In genomic region chr1:64038965-64039926, GRCh38 we compare ENCODE assay signal across 8 cellular contexts.
DNase-seq lines count a peak whose midpoint lies in the region; ATAC-seq, FAIRE-seq and TF ChIP-seq lines count a peak whose summit lies in the region.

No MANE protein-coding gene starts in this region.

- peaks cover 37% of the 10 kb centered on the region for H3K4me1 ChIP-seq in A549
- H3K4me1 ChIP-seq in HUES48 (ENCODE audit: control insufficient read depth, insufficient read depth, low read length): peaks cover 38% of the 10 kb centered on the region
- H3K4me1 ChIP-seq in left lung: peaks cover 0 to 8% of the 10 kb centered on the region in 2 donors

- no peaks in the 10 kb centered on the region for H3K4me1 Mint-ChIP-seq in natural killer cell treated with Interleukin-12 subunit alpha and Interleukin-12 subunit beta and Interleukin-15 and Interleukin-18, amount 100 ng/mL, for 72 hours (ENCODE audit: low read depth in 2 of 2)

- DNase-seq in A549 (ENCODE audit: low read depth in 1 of 2, low spot score in 1 of 2): peak; percentile 38 to 67
- DNase-seq in cardiac fibroblast (ENCODE audit: low read depth in 2 of 2): peak; percentile 95 to 100
- DNase-seq in left lung: no peak
- no peak for DNase-seq in activated T-cell treated with anti-CD3 and anti-CD28 coated beads, Interleukin-2, amount 50 U/mL, for 48 hours
- DNase-seq in cortex of kidney (lab: John Stamatoyannopoulos, UW): no peak
- no peak for DNase-seq in natural killer cell treated with Interleukin-12 subunit alpha and Interleukin-12 subunit beta and Interleukin-15 and Interleukin-18, amount 100 ng/mL, for 72 hours (ENCODE audit: low spot score)

- H3K36me3 ChIP-seq in HUES48 (ENCODE audit: control insufficient read depth, insufficient read depth, low read length) (0 out of 2 replicates have a peak, but pooled peaks cover 3% of the 10 kb centered on the region), left lung (no peaks in the 10 kb centered on the region)

- CTCF ChIA-PET in A549 (lab: Yijun Ruan, JAX): no interaction called here

- peak overlapping the region; percentile 71 for H3K4me2 ChIP-seq in A549

- no peaks in the 10 kb centered on the region for H3K27me3 ChIP-seq in HUES48 (ENCODE audit: control insufficient read depth, insufficient read depth, low read length)
- H3K27me3 ChIP-seq in left lung: no peaks in the 10 kb centered on the region

- TF ChIP-seq POLR2A in A549 (IDR thresholded peaks at IDR 0.05; ENCODE audit: low read length): no peak

- intact Hi-C loops in left lung (cut with DNase I): no loop called here

- peaks cover 9 to 41% of the 10 kb centered on the region in 2 donors for H3K27me3 Mint-ChIP-seq in natural killer cell treated with Interleukin-12 subunit alpha and Interleukin-12 subunit beta and Interleukin-15 and Interleukin-18, amount 100 ng/mL, for 72 hours

- FAIRE-seq in A549 (lab: Jason Lieb, UNC): no peak

- H3K9ac ChIP-seq in HUES48 (ENCODE audit: low read depth, low read length): no peak overlapping the region

- no peak for TF ChIP-seq CTCF in A549 (IDR thresholded peaks at IDR 0.05)
- no peak for TF ChIP-seq CTCF in cardiac fibroblast (IDR thresholded peaks at IDR 0.05; ENCODE audit: low read depth, low read length)
- TF ChIP-seq CTCF in left lung (IDR thresholded peaks at IDR 0.05): no peak

- no peak overlapping the region for H3K4me3 Mint-ChIP-seq in natural killer cell treated with Interleukin-12 subunit alpha and Interleukin-12 subunit beta and Interleukin-15 and Interleukin-18, amount 100 ng/mL, for 72 hours

- no peaks in the 10 kb centered on the region for H3K9me3 Mint-ChIP-seq in natural killer cell treated with Interleukin-12 subunit alpha and Interleukin-12 subunit beta and Interleukin-15 and Interleukin-18, amount 100 ng/mL, for 72 hours

- no peak for TF ChIP-seq RAD21 in A549 (conservative IDR thresholded peaks at IDR 0.05 in 1 of 2, IDR thresholded peaks at IDR 0.05 in 1 of 2)

- POLR2A ChIA-PET in A549 (lab: Yijun Ruan, JAX): no interaction called here

- no peak for TF ChIP-seq EP300 in A549 (IDR thresholded peaks at IDR 0.05)

- H3K4me3 ChIP-seq in A549 (no peak overlapping the region), HUES48 (ENCODE audit: low read depth, low read length) (no peak overlapping the region), cardiac fibroblast (replicated peaks in 1 of 2; ENCODE audit: low read depth in 2 of 2, low read length in 2 of 2) (no peak overlapping the region), left lung (no peak overlapping the region)

- H3K9me3 ChIP-seq in A549 (no peaks in the 10 kb centered on the region), HUES48 (ENCODE audit: control insufficient read depth, insufficient read depth, low read length) (no peaks in the 10 kb centered on the region), left lung (no peaks in the 10 kb centered on the region)

- H3K27ac Mint-ChIP-seq in natural killer cell treated with Interleukin-12 subunit alpha and Interleukin-12 subunit beta and Interleukin-15 and Interleukin-18, amount 100 ng/mL, for 72 hours: no peak overlapping the region

- 34% methylated on average over 3 of the region's 4 CpGs for WGBS in A549 (ENCODE audit: missing lambda C conversion rate)

- H3K36me3 Mint-ChIP-seq in natural killer cell treated with Interleukin-12 subunit alpha and Interleukin-12 subunit beta and Interleukin-15 and Interleukin-18, amount 100 ng/mL, for 72 hours: no peaks in the 10 kb centered on the region

- ATAC-seq in A549 (peak; percentile 90 to 94), left lung (peak; percentile 55), HG02642 (IDR thresholded peaks at IDR 0.05; ENCODE audit: poor library complexity, unreplicated experiment) (no peak)
- no peak for ATAC-seq in natural killer cell treated with Interleukin-12 subunit alpha and Interleukin-12 subunit beta and Interleukin-15 and Interleukin-18, amount 100 ng/mL, for 72 hours

- H3K27ac ChIP-seq in A549 (peak overlapping the region; percentile 44 to 62; a peak in 3 of 6 replicates), HUES48 (ENCODE audit: low read depth, low read length) (peak overlapping the region; percentile 7), left lung (peak overlapping the region in 1 of 2 donors; percentile 45)

TF ChIP-seq in A549, 52 proteins besides CTCF, POLR2A, EP300 and RAD21:
- no peak for TF ChIP-seq HOXB5 (CRISPR knock-in tag; IDR thresholded peaks at IDR 0.05)
- TF ChIP-seq, protein P1, sequence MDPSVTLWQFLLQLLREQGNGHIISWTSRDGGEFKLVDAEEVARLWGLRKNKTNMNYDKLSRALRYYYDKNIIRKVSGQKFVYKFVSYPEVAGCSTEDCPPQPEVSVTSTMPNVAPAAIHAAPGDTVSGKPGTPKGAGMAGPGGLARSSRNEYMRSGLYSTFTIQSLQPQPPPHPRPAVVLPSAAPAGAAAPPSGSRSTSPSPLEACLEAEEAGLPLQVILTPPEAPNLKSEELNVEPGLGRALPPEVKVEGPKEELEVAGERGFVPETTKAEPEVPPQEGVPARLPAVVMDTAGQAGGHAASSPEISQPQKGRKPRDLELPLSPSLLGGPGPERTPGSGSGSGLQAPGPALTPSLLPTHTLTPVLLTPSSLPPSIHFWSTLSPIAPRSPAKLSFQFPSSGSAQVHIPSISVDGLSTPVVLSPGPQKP (IDR thresholded peaks at IDR 0.05; ENCODE audit: low read depth, low read length): no peak
- TF ChIP-seq GATA3 (IDR thresholded peaks at IDR 0.05; ENCODE audit: borderline replicate concordance): peak; percentile 49; the same call in 1 of the 2 replicates
- peak; percentile 88; the same call in 1 of the 2 replicates for TF ChIP-seq FOXS1 (CRISPR knock-in tag; IDR thresholded peaks at IDR 0.05)
- peak; percentile 71 for TF ChIP-seq MAFK (IDR thresholded peaks at IDR 0.05; ENCODE audit: partially characterized antibody)
- no peak for TF ChIP-seq MYC (IDR thresholded peaks at IDR 0.05; ENCODE audit: borderline replicate concordance, low read length)

Comparison
In these comparisons a context has a peak if more than half of its experiments do, and no peak if none do; other contexts are left out.
1. ATAC-seq: peak in A549 (2 of 2) and left lung (single experiment); none in natural killer cell treated with Interleukin-12 subunit alpha and Interleukin-12 subunit beta and Interleukin-15 and Interleukin-18, amount 100 ng/mL, for 72 hours (0 of 2) and HG02642 (single experiment).
2. DNase-seq: peak in A549 (2 of 2) and cardiac fibroblast (2 of 2); none in left lung (0 of 2), activated T-cell treated with anti-CD3 and anti-CD28 coated beads, Interleukin-2, amount 50 U/mL, for 48 hours (0 of 2), cortex of kidney (single experiment) and natural killer cell treated with Interleukin-12 subunit alpha and Interleukin-12 subunit beta and Interleukin-15 and Interleukin-18, amount 100 ng/mL, for 72 hours (single experiment).